In the genomic region with DNA sequence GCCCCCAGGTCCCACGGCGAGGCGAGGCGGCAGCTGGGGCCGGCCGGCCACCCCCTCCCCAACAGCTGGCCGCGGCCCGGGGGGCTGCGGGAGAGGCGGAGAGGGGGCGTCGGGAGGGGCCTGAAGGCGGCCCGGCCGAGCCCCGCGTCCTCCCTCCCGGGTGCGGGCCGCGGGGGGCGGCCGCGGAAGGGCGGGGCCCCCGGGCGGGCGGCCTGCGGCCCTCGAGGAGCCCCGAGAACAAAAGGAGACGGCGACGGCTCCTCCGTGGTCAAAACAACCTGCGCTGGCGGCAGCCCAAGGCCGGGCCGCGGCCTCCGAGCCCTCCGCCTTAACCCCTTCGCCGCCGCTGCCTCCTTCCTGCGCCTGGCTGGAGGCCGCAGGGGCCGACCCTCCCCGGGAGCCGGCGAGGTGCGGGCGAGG, we compare ENCODE assay signal across 9 cellular contexts. TPM values are rescaled to one million over a fixed set of nuclear protein-coding genes. Genes with fewer than 3 reads are reported as not detected.
A peak's percentile ranks its signal among the peaks of the same experiment; 100 is the strongest.
DNase-seq lines count a peak whose midpoint lies in the region; ATAC-seq and TF ChIP-seq lines count a peak whose summit lies in the region.
"Had no signal": no experiment of that assay in that cellular context is flagged by ENCODE, and none has a peak within 500 bp of the region (broad histone marks: within the 10 kb centered on the region; RNA-seq: fewer than 3 reads in every experiment).

No MANE protein-coding gene starts in this region.

- no peaks in the 10 kb centered on the region for H3K36me3 Mint-ChIP-seq in activated T-cell treated with anti-CD3 and anti-CD28 coated beads, Interleukin-2, amount 50 U/mL, for 4 hours (ENCODE audit: insufficient read depth)
- H3K36me3 Mint-ChIP-seq in activated T-cell treated with anti-CD3 and anti-CD28 coated beads, Interleukin-2, amount 50 U/mL, for 24 hours (ENCODE audit: low read depth) = no peaks in the 10 kb centered on the region
- H3K36me3 Mint-ChIP-seq in activated T-cell treated with anti-CD3 and anti-CD28 coated beads, Interleukin-2, amount 50 U/mL, for 72 hours (ENCODE audit: insufficient read depth in 2 of 2) = peaks cover 0 to 4% of the 10 kb centered on the region in 2 donors

- peaks cover 59% of the 10 kb centered on the region for H3K4me1 Mint-ChIP-seq in activated T-cell treated with anti-CD3 and anti-CD28 coated beads, Interleukin-2, amount 50 U/mL, for 4 hours (ENCODE audit: low read depth)
- peaks cover 50% of the 10 kb centered on the region for H3K4me1 Mint-ChIP-seq in activated T-cell treated with anti-CD3 and anti-CD28 coated beads, Interleukin-2, amount 50 U/mL, for 24 hours (ENCODE audit: low read depth)
- H3K4me1 Mint-ChIP-seq in activated T-cell treated with anti-CD3 and anti-CD28 coated beads, Interleukin-2, amount 50 U/mL, for 72 hours (ENCODE audit: low read depth) = peaks cover 46% of the 10 kb centered on the region

- H3K36me3 ChIP-seq in duodenal mucosa (ENCODE audit: control insufficient read depth in 1 of 2, insufficient read depth in 2 of 2, low read length in 2 of 2) (no peaks in the 10 kb centered on the region), mesodermal cell (ENCODE audit: control insufficient read depth, insufficient read depth, low read length) (no peaks in the 10 kb centered on the region), upper lobe of right lung (no peaks in the 10 kb centered on the region)
- H3K36me3 ChIP-seq: MG63 had no signal

- intact Hi-C loops in upper lobe of right lung (cut with DNase I) = no loop called here

- 1 to 2% methylated on average over 22 to 37 of the region's 54 CpGs for WGBS in mesodermal cell (ENCODE audit: insufficient coverage in 2 of 2), 2 experiments

- peak; percentile 2 to 8 for ATAC-seq in activated T-cell treated with anti-CD3 and anti-CD28 coated beads, Interleukin-2, amount 50 U/mL, for 4 hours
- no peak for ATAC-seq in upper lobe of right lung
- no peak for ATAC-seq in activated T-cell treated with anti-CD3 and anti-CD28 coated beads, Interleukin-2, amount 50 U/mL, for 72 hours (replicated peaks in 1 of 2)
- no peak for ATAC-seq in activated CD4-positive, CD25-positive, alpha-beta regulatory T cell treated with anti-CD3 and anti-CD28 coated beads, Interleukin-2, amount 50 U/mL, for 24 hours

- no peak for TF ChIP-seq CTCF in upper lobe of right lung (IDR thresholded peaks at IDR 0.05)

- peaks cover 12% of the 10 kb centered on the region for H3K27me3 Mint-ChIP-seq in activated T-cell treated with anti-CD3 and anti-CD28 coated beads, Interleukin-2, amount 50 U/mL, for 4 hours (ENCODE audit: low read depth)
- peaks cover 51% of the 10 kb centered on the region for H3K27me3 Mint-ChIP-seq in activated T-cell treated with anti-CD3 and anti-CD28 coated beads, Interleukin-2, amount 50 U/mL, for 24 hours
- H3K27me3 Mint-ChIP-seq in activated T-cell treated with anti-CD3 and anti-CD28 coated beads, Interleukin-2, amount 50 U/mL, for 72 hours (ENCODE audit: low read depth) = peaks cover 57% of the 10 kb centered on the region

- H3K4me3 ChIP-seq in duodenal mucosa (ENCODE audit: low read depth in 1 of 2, low read length in 2 of 2) (peak overlapping the region; percentile 52 to 64), mesodermal cell (ENCODE audit: extremely low read depth, insufficient read depth, low read length, poor library complexity, severe bottlenecking) (peak overlapping the region; percentile 60), upper lobe of right lung (peak overlapping the region; percentile 58)
- H3K4me3 ChIP-seq: MG63 had no signal

- H3K27ac ChIP-seq in duodenal mucosa (ENCODE audit: low read depth, low read length) = no peak overlapping the region
- no peak overlapping the region for H3K27ac ChIP-seq in mesodermal cell (ENCODE audit: low read depth, low read length, severe bottlenecking)
- H3K27ac ChIP-seq in upper lobe of right lung = peak overlapping the region; percentile 60

- H3K27me3 ChIP-seq in duodenal mucosa (ENCODE audit: control insufficient read depth in 1 of 2, insufficient read depth in 2 of 2, low read length in 2 of 2) (peaks cover 56 to 70% of the 10 kb centered on the region in 2 donors), upper lobe of right lung (peaks cover 27% of the 10 kb centered on the region)

- DNase-seq in activated T-cell treated with anti-CD3 and anti-CD28 coated beads, Interleukin-2, amount 50 U/mL, for 4 hours = no peak
- DNase-seq in activated T-cell treated with anti-CD3 and anti-CD28 coated beads, Interleukin-2, amount 50 U/mL, for 24 hours = no peak
- DNase-seq in upper lobe of right lung = no peak
- DNase-seq in activated T-cell treated with anti-CD3 and anti-CD28 coated beads, Interleukin-2, amount 50 U/mL, for 72 hours = no peak
- no peak for DNase-seq in stimulated activated CD4-positive, alpha-beta T cell treated with anti-CD3 and anti-CD28 coated beads, Interleukin-2, amount 100 ng/mL, for 24 hours
- DNase-seq: MG63 had no signal

- peak overlapping the region; percentile 12 to 33 for H3K9ac ChIP-seq in duodenal mucosa (ENCODE audit: low read depth in 1 of 2, low read length in 2 of 2)

- no peak overlapping the region for H3K27ac Mint-ChIP-seq in activated T-cell treated with anti-CD3 and anti-CD28 coated beads, Interleukin-2, amount 50 U/mL, for 24 hours
- H3K27ac Mint-ChIP-seq in activated T-cell treated with anti-CD3 and anti-CD28 coated beads, Interleukin-2, amount 50 U/mL, for 72 hours = no peak overlapping the region

- H3K9me3 ChIP-seq in duodenal mucosa (ENCODE audit: control insufficient read depth in 1 of 2, low read length in 2 of 2) (no peaks in the 10 kb centered on the region), mesodermal cell (ENCODE audit: control insufficient read depth, low read length) (no peaks in the 10 kb centered on the region), upper lobe of right lung (no peaks in the 10 kb centered on the region)
- H3K9me3 ChIP-seq: MG63 had no signal

- H3K4me3 Mint-ChIP-seq in activated T-cell treated with anti-CD3 and anti-CD28 coated beads, Interleukin-2, amount 50 U/mL, for 4 hours = no peak overlapping the region
- H3K4me3 Mint-ChIP-seq in activated T-cell treated with anti-CD3 and anti-CD28 coated beads, Interleukin-2, amount 50 U/mL, for 24 hours = no peak overlapping the region
- no peak overlapping the region for H3K4me3 Mint-ChIP-seq in activated T-cell treated with anti-CD3 and anti-CD28 coated beads, Interleukin-2, amount 50 U/mL, for 72 hours

- H3K9me3 Mint-ChIP-seq in activated T-cell treated with anti-CD3 and anti-CD28 coated beads, Interleukin-2, amount 50 U/mL, for 4 hours = no peaks in the 10 kb centered on the region
- H3K9me3 Mint-ChIP-seq in activated T-cell treated with anti-CD3 and anti-CD28 coated beads, Interleukin-2, amount 50 U/mL, for 24 hours = no peaks in the 10 kb centered on the region
- no peaks in the 10 kb centered on the region for H3K9me3 Mint-ChIP-seq in activated T-cell treated with anti-CD3 and anti-CD28 coated beads, Interleukin-2, amount 50 U/mL, for 72 hours

- H3K4me1 ChIP-seq in duodenal mucosa (ENCODE audit: control insufficient read depth in 1 of 2, insufficient read depth in 2 of 2, low read length in 2 of 2) (peaks cover 36 to 41% of the 10 kb centered on the region in 2 donors), mesodermal cell (ENCODE audit: control insufficient read depth, insufficient read depth, low read length, poor library complexity, severe bottlenecking) (peaks cover 26% of the 10 kb centered on the region), upper lobe of right lung (peaks cover 50% of the 10 kb centered on the region)

RNA-seq across cellular contexts. Expression of a gene that starts 2.4 kb away (rescaled TPM):
- 1 to 10 TPM in 1 of 3 donors, under 1 TPM in 2; 0.35 to 2.1 (median 0.84) TPM for total RNA-seq in activated T-cell treated with anti-CD3 and anti-CD28 coated beads, Interleukin-2, amount 50 U/mL, for 4 hours
- polyA plus RNA-seq in mesodermal cell (2013, experiment 1 of 2) = 25.4 TPM
- 17.3 TPM for polyA plus RNA-seq in mesodermal cell (2013, experiment 2 of 2)
- total RNA-seq in upper lobe of right lung = 29.8 TPM
- total RNA-seq in activated T-cell treated with anti-CD3 and anti-CD28 coated beads, Interleukin-2, amount 50 U/mL, for 72 hours = 1 to 10 TPM; 2.9 to 4.6 TPM

Comparison
In these comparisons a context has a peak if more than half of its experiments do, and no peak if none do; other contexts are left out.
1. ATAC-seq: peak in activated T-cell treated with anti-CD3 and anti-CD28 coated beads, Interleukin-2, amount 50 U/mL, for 4 hours (2 of 2); none in upper lobe of right lung (single experiment), activated T-cell treated with anti-CD3 and anti-CD28 coated beads, Interleukin-2, amount 50 U/mL, for 72 hours (0 of 2) and activated CD4-positive, CD25-positive, alpha-beta regulatory T cell treated with anti-CD3 and anti-CD28 coated beads, Interleukin-2, amount 50 U/mL, for 24 hours (0 of 2).
2. Peak in every context shown above with its lines, with median percentiles within 50 percentile points of each other: H3K4me3 ChIP-seq.